In the genomic region with DNA sequence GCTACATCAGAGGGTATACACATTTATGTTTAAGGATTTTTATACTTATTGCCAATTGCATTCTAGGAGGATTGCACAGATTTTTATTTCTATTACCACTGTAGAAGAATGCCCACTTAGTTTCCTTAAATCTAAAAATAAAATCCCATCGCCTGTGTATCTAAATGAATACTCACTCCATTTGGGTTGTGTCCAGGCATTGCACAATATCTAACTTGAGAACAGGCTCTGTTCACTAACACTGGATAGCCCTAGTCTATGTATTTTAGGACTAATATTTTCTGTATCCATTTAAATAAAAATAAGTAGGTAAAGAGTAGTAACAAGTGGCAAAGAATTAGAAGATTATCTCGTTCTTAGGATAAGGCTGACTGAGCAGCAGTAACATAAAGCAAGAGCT, we compare ENCODE assay signal across 11 cellular contexts. TPM values are rescaled to one million over a fixed set of nuclear protein-coding genes. Genes with fewer than 3 reads are reported as not detected.
DNase-seq lines count a peak whose midpoint lies in the region; ATAC-seq and TF ChIP-seq lines count a peak whose summit lies in the region.
"Had no signal": no experiment of that assay in that cellular context is flagged by ENCODE, and none has a peak within 500 bp of the region (broad histone marks: within the 10 kb centered on the region; RNA-seq: fewer than 3 reads in every experiment).

No MANE protein-coding gene starts in this region.

- H3K27me3 Mint-ChIP-seq in activated T-helper 17 cell treated with anti-CD3 and anti-CD28 coated beads, Interleukin-2, amount 50 U/mL, for 72 hours = peaks cover 3% of the 10 kb centered on the region
- H3K27me3 Mint-ChIP-seq in endothelial cell (ENCODE audit: unreplicated experiment) = peaks cover 5% of the 10 kb centered on the region

- H3K27ac ChIP-seq in gastroesophageal sphincter = peak overlapping the region; percentile 91 to 99 (median 94)
- H3K27ac ChIP-seq in psoas muscle = peak overlapping the region; percentile 91

- peak overlapping the region; percentile 34 for H3K27ac Mint-ChIP-seq in activated T-helper 17 cell treated with anti-CD3 and anti-CD28 coated beads, Interleukin-2, amount 50 U/mL, for 72 hours
- no peak overlapping the region for H3K27ac Mint-ChIP-seq in endothelial cell (ENCODE audit: unreplicated experiment)

- H3K9me3 ChIP-seq in gastroesophageal sphincter = no peaks in the 10 kb centered on the region
- no peaks in the 10 kb centered on the region for H3K9me3 ChIP-seq in psoas muscle

- no peaks in the 10 kb centered on the region for H3K9me3 Mint-ChIP-seq in activated T-helper 17 cell treated with anti-CD3 and anti-CD28 coated beads, Interleukin-2, amount 50 U/mL, for 72 hours
- H3K9me3 Mint-ChIP-seq in endothelial cell (ENCODE audit: unreplicated experiment) = no peaks in the 10 kb centered on the region

- no peaks in the 10 kb centered on the region for H3K4me1 Mint-ChIP-seq in activated T-helper 17 cell treated with anti-CD3 and anti-CD28 coated beads, Interleukin-2, amount 50 U/mL, for 72 hours
- H3K4me1 Mint-ChIP-seq in endothelial cell (ENCODE audit: unreplicated experiment) = peaks cover 32% of the 10 kb centered on the region

- H3K4me1 ChIP-seq in gastroesophageal sphincter = peaks cover 8 to 57% (median 28%) of the 10 kb centered on the region in 3 donors
- peaks cover 75% of the 10 kb centered on the region for H3K4me1 ChIP-seq in psoas muscle

- H3K36me3 ChIP-seq in gastroesophageal sphincter (no peaks in the 10 kb centered on the region), psoas muscle (ENCODE audit: insufficient read depth in 1 of 2, low read depth in 1 of 2) (no peaks in the 10 kb centered on the region)

- TF ChIP-seq CTCF in gastroesophageal sphincter (IDR thresholded peaks at IDR 0.05) = no peak
- no peak for TF ChIP-seq CTCF in psoas muscle (IDR thresholded peaks at IDR 0.05)
- TF ChIP-seq CTCF in endothelial cell (IDR thresholded peaks at IDR 0.05; ENCODE audit: unreplicated experiment) = no peak

- DNase-seq in EH (ENCODE audit: low read depth) = peak; percentile 91
- no peak for DNase-seq in psoas muscle
- DNase-seq in endothelial cell (ENCODE audit: low spot score) = no peak
- DNase-seq in MV-4-11 (lab: John Stamatoyannopoulos, UW) = no peak
- DNase-seq: activated CD4-positive, alpha-beta T cell treated with anti-CD3 and anti-CD28 coated beads for 1 hour; NCI-H146 had no signal

- no peak for TF ChIP-seq EP300 in gastroesophageal sphincter (IDR thresholded peaks at IDR 0.05)

- no peak for TF ChIP-seq POLR2A in gastroesophageal sphincter (IDR thresholded peaks at IDR 0.05)

- no peak overlapping the region for H3K4me3 Mint-ChIP-seq in activated T-helper 17 cell treated with anti-CD3 and anti-CD28 coated beads, Interleukin-2, amount 50 U/mL, for 72 hours
- H3K4me3 Mint-ChIP-seq in endothelial cell (ENCODE audit: unreplicated experiment) = no peak overlapping the region

- peak overlapping the region; percentile 17 to 32 for H3K4me3 ChIP-seq in gastroesophageal sphincter
- peak overlapping the region; percentile 52 for H3K4me3 ChIP-seq in psoas muscle

- intact Hi-C loops in psoas muscle (cut with DNase I) = no loop called here

- H3K27me3 ChIP-seq in gastroesophageal sphincter (no peaks in the 10 kb centered on the region), psoas muscle (ENCODE audit: insufficient read depth in 3 of 3, low read length in 2 of 3) (no peaks in the 10 kb centered on the region)

- no peak for ATAC-seq in activated T-helper 17 cell treated with anti-CD3 and anti-CD28 coated beads, Interleukin-2, amount 50 U/mL, for 72 hours (replicated peaks)
- ATAC-seq in gastroesophageal sphincter = peak; percentile 39
- peak in 3 of 4 donors; percentile 26 to 48 (median 36) for ATAC-seq in psoas muscle
- no peak for ATAC-seq in GM19328 (IDR thresholded peaks at IDR 0.05; ENCODE audit: unreplicated experiment)
- no peak for ATAC-seq in GM19452 (IDR thresholded peaks at IDR 0.05; ENCODE audit: unreplicated experiment)
- ATAC-seq: HCT116 had no signal

- no peaks in the 10 kb centered on the region for H3K36me3 Mint-ChIP-seq in activated T-helper 17 cell treated with anti-CD3 and anti-CD28 coated beads, Interleukin-2, amount 50 U/mL, for 72 hours (ENCODE audit: low read depth)
- H3K36me3 Mint-ChIP-seq in endothelial cell (ENCODE audit: low read depth, unreplicated experiment) = peaks cover 3% of the 10 kb centered on the region

- WGBS in gastroesophageal sphincter (ENCODE audit: low coverage in 1 of 2), 2 donors = 3 to 6% methylated on average over 2 of the region's 2 CpGs
- WGBS in psoas muscle, 3 donors = 2 to 8% (median 8%) methylated on average over 2 of the region's 2 CpGs

RNA-seq across cellular contexts. Expression of a gene that starts 4.1 kb away (rescaled TPM):
- not detected for total RNA-seq in activated T-helper 17 cell treated with anti-CD3 and anti-CD28 coated beads, Interleukin-2, amount 50 U/mL, for 72 hours
- total RNA-seq in gastroesophageal sphincter (1 to 10 TPM in 3 of 4 donors, not detected in 1; 2.4 to 3.3 (median 3.1) TPM), psoas muscle (10 to 100 TPM in 1 of 4 donors, 1 to 10 TPM in 3; 6.2 to 12.3 (median 8.3) TPM), endothelial cell (ENCODE audit: unreplicated experiment) (2.8 TPM)
- 10 to 100 TPM in 1 of 3 donors, 1 to 10 TPM in 2; 1.0 to 24.5 (median 4.4) TPM for polyA plus RNA-seq in psoas muscle

RNA-seq across cellular contexts. Expression of a gene that starts 10.3 kb away (rescaled TPM):
- under 1 TPM in 1 of 2 donors, not detected in 1; 0.32 TPM for total RNA-seq in activated T-helper 17 cell treated with anti-CD3 and anti-CD28 coated beads, Interleukin-2, amount 50 U/mL, for 72 hours
- total RNA-seq in gastroesophageal sphincter (1 to 10 TPM in 3 of 4 donors, under 1 TPM in 1; 0.78 to 5.5 (median 3.0) TPM), psoas muscle (10 to 100 TPM; 20.2 to 40.4 (median 27.2) TPM), endothelial cell (ENCODE audit: unreplicated experiment) (not detected)
- 10 to 100 TPM; 23.6 to 55.5 (median 25.0) TPM for polyA plus RNA-seq in psoas muscle

RNA-seq across cellular contexts. Expression of a gene that starts 11.2 kb away (rescaled TPM):
- not detected for total RNA-seq in activated T-helper 17 cell treated with anti-CD3 and anti-CD28 coated beads, Interleukin-2, amount 50 U/mL, for 72 hours
- total RNA-seq in gastroesophageal sphincter = 100 to 1,000 TPM; 254 to 440 (median 294) TPM
- total RNA-seq in psoas muscle = over 10,000 TPM in 2 of 4 donors, 1,000 to 10,000 TPM in 2; 5,216 to 12,187 (median 10,501) TPM
- over 10,000 TPM in 1 of 3 donors, 1,000 to 10,000 TPM in 2; 4,737 to 11,496 (median 9,489) TPM for polyA plus RNA-seq in psoas muscle
- not detected for total RNA-seq in endothelial cell (ENCODE audit: unreplicated experiment)

RNA-seq across cellular contexts. Expression of a gene that starts 14.3 kb away (rescaled TPM):
- total RNA-seq in activated T-helper 17 cell treated with anti-CD3 and anti-CD28 coated beads, Interleukin-2, amount 50 U/mL, for 72 hours = 10 to 100 TPM; 11.3 to 27.4 TPM
- total RNA-seq in gastroesophageal sphincter = 100 to 1,000 TPM; 125 to 164 (median 153) TPM
- 10 to 100 TPM in 2 of 4 donors, 1 to 10 TPM in 2; 4.5 to 12.9 (median 9.6) TPM for total RNA-seq in psoas muscle
- polyA plus RNA-seq in psoas muscle = 1 to 10 TPM; 1.4 to 4.9 (median 2.6) TPM
- total RNA-seq in endothelial cell (ENCODE audit: unreplicated experiment) = 6.2 TPM

RNA-seq across cellular contexts. Expression of a gene that starts 43.5 kb away (rescaled TPM):
- 10 to 100 TPM; 19.5 to 22.4 TPM for total RNA-seq in activated T-helper 17 cell treated with anti-CD3 and anti-CD28 coated beads, Interleukin-2, amount 50 U/mL, for 72 hours
- total RNA-seq in gastroesophageal sphincter (10 to 100 TPM; 11.7 to 19.3 (median 17.5) TPM), psoas muscle (10 to 100 TPM in 2 of 4 donors, 1 to 10 TPM in 2; 6.6 to 17.7 (median 11.8) TPM), endothelial cell (ENCODE audit: unreplicated experiment) (35.6 TPM)
- polyA plus RNA-seq in psoas muscle = 1 to 10 TPM; 4.4 to 7.6 (median 4.8) TPM

Comparison
In these comparisons a context has a peak if more than half of its experiments do, and no peak if none do; other contexts are left out.
1. ATAC-seq: peak in gastroesophageal sphincter (single experiment) and psoas muscle (3 of 4); none in activated T-helper 17 cell treated with anti-CD3 and anti-CD28 coated beads, Interleukin-2, amount 50 U/mL, for 72 hours (single experiment), GM19328 (single experiment) and GM19452 (single experiment).
2. RNA of a gene that starts 11.2 kb away (total RNA-seq): 5,216 to 12,187 TPM in psoas muscle and 254 to 440 TPM in gastroesophageal sphincter; not detected in endothelial cell (single experiment) and not detected in activated T-helper 17 cell treated with anti-CD3 and anti-CD28 coated beads, Interleukin-2, amount 50 U/mL, for 72 hours; every median in the first group is over 100 times any median in the second.